Comparison of ENCODE assay signal across 2 cellular contexts in the genomic region with DNA sequence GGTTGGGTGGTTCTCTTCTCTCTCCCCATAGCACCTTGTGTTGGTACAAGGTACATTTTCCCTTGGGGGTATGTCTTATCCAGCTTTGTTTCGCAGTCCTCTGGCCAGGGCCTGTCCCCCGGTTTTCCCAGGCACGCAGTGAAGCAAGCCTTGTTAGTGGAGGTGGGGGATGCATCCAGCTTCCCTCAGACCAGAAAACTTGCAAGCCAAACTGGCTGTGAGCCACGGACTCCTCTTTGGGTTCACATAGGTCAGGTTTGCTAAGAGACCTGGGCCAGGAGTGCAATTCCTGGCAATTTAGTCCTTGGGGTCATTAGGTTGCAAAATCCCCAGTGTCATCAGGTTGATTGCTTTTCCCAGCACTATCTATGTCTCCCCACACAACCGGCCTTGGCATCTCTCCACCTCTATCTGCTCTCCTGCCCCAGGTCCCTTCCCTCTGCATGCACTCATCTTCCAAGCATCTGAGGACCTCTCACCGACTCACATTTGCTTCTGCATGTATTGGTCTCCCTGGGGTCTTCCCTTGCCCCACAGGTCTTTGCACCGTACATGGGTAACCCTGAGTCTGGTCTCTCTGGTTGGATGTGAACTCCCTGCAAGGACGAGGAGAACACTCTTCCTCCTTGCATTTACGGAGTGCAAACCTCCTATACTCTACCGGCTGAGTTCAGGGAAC.
TF ChIP-seq lines count a peak whose summit lies in the region.

No MANE protein-coding gene starts in this region.

TF ChIP-seq in SK-N-SH treated with all-trans-retinoic acid at 6 μM for 48 hours, 23 proteins besides CTCF, POLR2A, EP300 and RAD21 (continued from another document):
- TF ChIP-seq, protein P1, sequence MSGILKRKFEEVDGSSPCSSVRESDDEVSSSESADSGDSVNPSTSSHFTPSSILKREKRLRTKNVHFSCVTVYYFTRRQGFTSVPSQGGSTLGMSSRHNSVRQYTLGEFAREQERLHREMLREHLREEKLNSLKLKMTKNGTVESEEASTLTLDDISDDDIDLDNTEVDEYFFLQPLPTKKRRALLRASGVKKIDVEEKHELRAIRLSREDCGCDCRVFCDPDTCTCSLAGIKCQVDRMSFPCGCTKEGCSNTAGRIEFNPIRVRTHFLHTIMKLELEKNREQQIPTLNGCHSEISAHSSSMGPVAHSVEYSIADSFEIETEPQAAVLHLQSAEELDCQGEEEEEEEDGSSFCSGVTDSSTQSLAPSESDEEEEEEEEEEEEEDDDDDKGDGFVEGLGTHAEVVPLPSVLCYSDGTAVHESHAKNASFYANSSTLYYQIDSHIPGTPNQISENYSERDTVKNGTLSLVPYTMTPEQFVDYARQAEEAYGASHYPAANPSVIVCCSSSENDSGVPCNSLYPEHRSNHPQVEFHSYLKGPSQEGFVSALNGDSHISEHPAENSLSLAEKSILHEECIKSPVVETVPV (CRISPR knock-in tag; IDR thresholded peaks at IDR 0.05) = no peak
- TF ChIP-seq ISL1 (CRISPR knock-in tag; IDR thresholded peaks at IDR 0.05) (no peak), CSDC2 (CRISPR knock-in tag; IDR thresholded peaks at IDR 0.05) (no peak), RARB (CRISPR knock-in tag; IDR thresholded peaks at IDR 0.05) (no peak), OSR1 (CRISPR knock-in tag; IDR thresholded peaks at IDR 0.05) (no peak), GLIS3 (CRISPR knock-in tag; IDR thresholded peaks at IDR 0.05) (no peak), BACH2 (CRISPR knock-in tag; IDR thresholded peaks at IDR 0.05; ENCODE audit: borderline replicate concordance) (no peak), TOX (CRISPR knock-in tag; IDR thresholded peaks at IDR 0.05; ENCODE audit: borderline replicate concordance) (no peak), ZFP30 (CRISPR knock-in tag; IDR thresholded peaks at IDR 0.05) (no peak)
- TF ChIP-seq, protein P2, sequence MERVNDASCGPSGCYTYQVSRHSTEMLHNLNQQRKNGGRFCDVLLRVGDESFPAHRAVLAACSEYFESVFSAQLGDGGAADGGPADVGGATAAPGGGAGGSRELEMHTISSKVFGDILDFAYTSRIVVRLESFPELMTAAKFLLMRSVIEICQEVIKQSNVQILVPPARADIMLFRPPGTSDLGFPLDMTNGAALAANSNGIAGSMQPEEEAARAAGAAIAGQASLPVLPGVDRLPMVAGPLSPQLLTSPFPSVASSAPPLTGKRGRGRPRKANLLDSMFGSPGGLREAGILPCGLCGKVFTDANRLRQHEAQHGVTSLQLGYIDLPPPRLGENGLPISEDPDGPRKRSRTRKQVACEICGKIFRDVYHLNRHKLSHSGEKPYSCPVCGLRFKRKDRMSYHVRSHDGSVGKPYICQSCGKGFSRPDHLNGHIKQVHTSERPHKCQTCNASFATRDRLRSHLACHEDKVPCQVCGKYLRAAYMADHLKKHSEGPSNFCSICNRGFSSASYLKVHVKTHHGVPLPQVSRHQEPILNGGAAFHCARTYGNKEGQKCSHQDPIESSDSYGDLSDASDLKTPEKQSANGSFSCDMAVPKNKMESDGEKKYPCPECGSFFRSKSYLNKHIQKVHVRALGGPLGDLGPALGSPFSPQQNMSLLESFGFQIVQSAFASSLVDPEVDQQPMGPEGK (CRISPR knock-in tag; IDR thresholded peaks at IDR 0.05; ENCODE audit: borderline replicate concordance) = no peak

TF ChIP-seq in SK-N-SH, 30 proteins besides CTCF, POLR2A, EP300 and RAD21 (continued from another document):
- TF ChIP-seq MXI1 (IDR thresholded peaks at IDR 0.05; ENCODE audit: low read depth, low read length) (no peak), TEAD4 (IDR thresholded peaks at IDR 0.05; ENCODE audit: borderline replicate concordance, insufficient read depth) (no peak), RXRA (IDR thresholded peaks at IDR 0.05; ENCODE audit: borderline replicate concordance, low read depth) (no peak), FOXJ3 (CRISPR knock-in tag; IDR thresholded peaks at IDR 0.05) (no peak), FOSL2 (IDR thresholded peaks at IDR 0.05; ENCODE audit: borderline replicate concordance, low read depth) (no peak)
- TF ChIP-seq, protein P3, sequence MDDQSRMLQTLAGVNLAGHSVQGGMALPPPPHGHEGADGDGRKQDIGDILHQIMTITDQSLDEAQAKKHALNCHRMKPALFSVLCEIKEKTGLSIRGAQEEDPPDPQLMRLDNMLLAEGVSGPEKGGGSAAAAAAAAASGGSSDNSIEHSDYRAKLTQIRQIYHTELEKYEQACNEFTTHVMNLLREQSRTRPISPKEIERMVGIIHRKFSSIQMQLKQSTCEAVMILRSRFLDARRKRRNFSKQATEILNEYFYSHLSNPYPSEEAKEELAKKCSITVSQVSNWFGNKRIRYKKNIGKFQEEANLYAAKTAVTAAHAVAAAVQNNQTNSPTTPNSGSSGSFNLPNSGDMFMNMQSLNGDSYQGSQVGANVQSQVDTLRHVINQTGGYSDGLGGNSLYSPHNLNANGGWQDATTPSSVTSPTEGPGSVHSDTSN (IDR thresholded peaks at IDR 0.05) = no peak
- TF ChIP-seq, protein P4, sequence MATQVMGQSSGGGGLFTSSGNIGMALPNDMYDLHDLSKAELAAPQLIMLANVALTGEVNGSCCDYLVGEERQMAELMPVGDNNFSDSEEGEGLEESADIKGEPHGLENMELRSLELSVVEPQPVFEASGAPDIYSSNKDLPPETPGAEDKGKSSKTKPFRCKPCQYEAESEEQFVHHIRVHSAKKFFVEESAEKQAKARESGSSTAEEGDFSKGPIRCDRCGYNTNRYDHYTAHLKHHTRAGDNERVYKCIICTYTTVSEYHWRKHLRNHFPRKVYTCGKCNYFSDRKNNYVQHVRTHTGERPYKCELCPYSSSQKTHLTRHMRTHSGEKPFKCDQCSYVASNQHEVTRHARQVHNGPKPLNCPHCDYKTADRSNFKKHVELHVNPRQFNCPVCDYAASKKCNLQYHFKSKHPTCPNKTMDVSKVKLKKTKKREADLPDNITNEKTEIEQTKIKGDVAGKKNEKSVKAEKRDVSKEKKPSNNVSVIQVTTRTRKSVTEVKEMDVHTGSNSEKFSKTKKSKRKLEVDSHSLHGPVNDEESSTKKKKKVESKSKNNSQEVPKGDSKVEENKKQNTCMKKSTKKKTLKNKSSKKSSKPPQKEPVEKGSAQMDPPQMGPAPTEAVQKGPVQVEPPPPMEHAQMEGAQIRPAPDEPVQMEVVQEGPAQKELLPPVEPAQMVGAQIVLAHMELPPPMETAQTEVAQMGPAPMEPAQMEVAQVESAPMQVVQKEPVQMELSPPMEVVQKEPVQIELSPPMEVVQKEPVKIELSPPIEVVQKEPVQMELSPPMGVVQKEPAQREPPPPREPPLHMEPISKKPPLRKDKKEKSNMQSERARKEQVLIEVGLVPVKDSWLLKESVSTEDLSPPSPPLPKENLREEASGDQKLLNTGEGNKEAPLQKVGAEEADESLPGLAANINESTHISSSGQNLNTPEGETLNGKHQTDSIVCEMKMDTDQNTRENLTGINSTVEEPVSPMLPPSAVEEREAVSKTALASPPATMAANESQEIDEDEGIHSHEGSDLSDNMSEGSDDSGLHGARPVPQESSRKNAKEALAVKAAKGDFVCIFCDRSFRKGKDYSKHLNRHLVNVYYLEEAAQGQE (IDR thresholded peaks at IDR 0.05; ENCODE audit: low read depth, low read length) = no peak
- TF ChIP-seq, protein P5, sequence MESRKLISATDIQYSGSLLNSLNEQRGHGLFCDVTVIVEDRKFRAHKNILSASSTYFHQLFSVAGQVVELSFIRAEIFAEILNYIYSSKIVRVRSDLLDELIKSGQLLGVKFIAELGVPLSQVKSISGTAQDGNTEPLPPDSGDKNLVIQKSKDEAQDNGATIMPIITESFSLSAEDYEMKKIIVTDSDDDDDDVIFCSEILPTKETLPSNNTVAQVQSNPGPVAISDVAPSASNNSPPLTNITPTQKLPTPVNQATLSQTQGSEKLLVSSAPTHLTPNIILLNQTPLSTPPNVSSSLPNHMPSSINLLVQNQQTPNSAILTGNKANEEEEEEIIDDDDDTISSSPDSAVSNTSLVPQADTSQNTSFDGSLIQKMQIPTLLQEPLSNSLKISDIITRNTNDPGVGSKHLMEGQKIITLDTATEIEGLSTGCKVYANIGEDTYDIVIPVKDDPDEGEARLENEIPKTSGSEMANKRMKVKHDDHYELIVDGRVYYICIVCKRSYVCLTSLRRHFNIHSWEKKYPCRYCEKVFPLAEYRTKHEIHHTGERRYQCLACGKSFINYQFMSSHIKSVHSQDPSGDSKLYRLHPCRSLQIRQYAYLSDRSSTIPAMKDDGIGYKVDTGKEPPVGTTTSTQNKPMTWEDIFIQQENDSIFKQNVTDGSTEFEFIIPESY (IDR thresholded peaks at IDR 0.05; ENCODE audit: borderline replicate concordance, low read depth) = no peak
- TF ChIP-seq, protein P6, sequence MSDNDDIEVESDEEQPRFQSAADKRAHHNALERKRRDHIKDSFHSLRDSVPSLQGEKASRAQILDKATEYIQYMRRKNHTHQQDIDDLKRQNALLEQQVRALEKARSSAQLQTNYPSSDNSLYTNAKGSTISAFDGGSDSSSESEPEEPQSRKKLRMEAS (IDR thresholded peaks at IDR 0.05; ENCODE audit: low read depth) = no peak
